In genomic region chr7:540579-540978, GRCh38 we compare ENCODE assay signal across 1 cellular context.
TF ChIP-seq lines count a peak whose summit lies in the region.

No MANE protein-coding gene starts in this region.

TF ChIP-seq in WTC11, 78 proteins besides CTCF, POLR2A, EP300 and RAD21:
- TF ChIP-seq ZNF121 (CRISPR knock-in tag; IDR thresholded peaks at IDR 0.05) (no peak), GABPB1 (CRISPR knock-in tag; IDR thresholded peaks at IDR 0.05) (no peak), E2F1 (CRISPR knock-in tag; IDR thresholded peaks at IDR 0.05) (no peak), OVOL2 (CRISPR knock-in tag; IDR thresholded peaks at IDR 0.05; ENCODE audit: borderline replicate concordance) (no peak), USF1 (CRISPR knock-in tag; IDR thresholded peaks at IDR 0.05) (no peak), RORB (CRISPR knock-in tag; IDR thresholded peaks at IDR 0.05) (no peak), SMAD3 (CRISPR knock-in tag; IDR thresholded peaks at IDR 0.05; ENCODE audit: borderline replicate concordance) (no peak), TCF7 (CRISPR knock-in tag; IDR thresholded peaks at IDR 0.05; ENCODE audit: low read depth) (no peak), ZNF317 (CRISPR knock-in tag; IDR thresholded peaks at IDR 0.05; ENCODE audit: borderline replicate concordance, low read depth) (no peak)
